ENCODE assay signal across 1 cellular context in genomic region chr4:55912249-55912648, GRCh38.
A peak's percentile ranks its signal among the peaks of the same experiment; 100 is the strongest.
TF ChIP-seq lines count a peak whose summit lies in the region.

No MANE protein-coding gene starts in this region.

TF ChIP-seq in HepG2, 621 proteins besides CTCF, POLR2A, EP300 and RAD21:
- TF ChIP-seq HBP1 (CRISPR knock-in tag; IDR thresholded peaks at IDR 0.05; ENCODE audit: low read depth) (no peak), LCORL (IDR thresholded peaks at IDR 0.05) (peak; percentile 94), LCORL (CRISPR knock-in tag; IDR thresholded peaks at IDR 0.05) (no peak), ZNF350 (CRISPR knock-in tag; IDR thresholded peaks at IDR 0.05; ENCODE audit: borderline replicate concordance, low read depth) (no peak), RFX1 (IDR thresholded peaks at IDR 0.05) (no peak), SAP130 (CRISPR knock-in tag; IDR thresholded peaks at IDR 0.05; ENCODE audit: low read depth) (no peak), ZNF614 (CRISPR knock-in tag; IDR thresholded peaks at IDR 0.05; ENCODE audit: borderline replicate concordance) (no peak)
